In the genomic region with DNA sequence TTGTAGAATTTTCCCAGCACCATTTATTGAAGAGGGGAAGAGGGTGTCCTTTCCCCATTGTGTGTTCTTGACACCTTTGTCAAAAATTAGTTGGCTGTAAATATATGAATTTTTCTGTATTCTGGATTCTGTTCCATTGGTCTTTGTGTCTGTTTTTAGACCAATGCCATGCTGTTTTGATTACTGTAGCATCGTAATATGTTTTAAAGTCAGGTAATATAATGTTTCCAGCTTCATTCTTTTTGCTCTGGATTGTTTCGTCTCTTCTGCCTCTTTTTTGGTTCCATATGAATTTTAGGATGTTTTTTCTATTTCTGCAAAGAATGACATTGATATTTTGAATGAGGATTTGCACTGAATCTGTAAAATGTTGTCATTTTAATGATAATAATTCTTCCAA, we compare ENCODE assay signal across 21 cellular contexts.
DNase-seq lines count a peak whose midpoint lies in the region; ATAC-seq, FAIRE-seq and TF ChIP-seq lines count a peak whose summit lies in the region.
"Had no signal": no experiment of that assay in that cellular context is flagged by ENCODE, and none has a peak within 500 bp of the region (broad histone marks: within the 10 kb centered on the region; RNA-seq: fewer than 3 reads in every experiment).

No MANE protein-coding gene starts in this region.

- H3K4me3 ChIP-seq in HepG2 (replicated peaks in 1 of 3; ENCODE audit: insufficient read depth in 1 of 3, low read depth in 2 of 3, low read length in 3 of 3) (no peak overlapping the region), right lobe of liver (no peak overlapping the region), H1 (ENCODE audit: extremely low read depth in 1 of 4, insufficient read depth in 2 of 4, low read depth in 3 of 4, low read length in 4 of 4) (no peak overlapping the region), upper lobe of right lung (no peak overlapping the region)
- H3K4me3 ChIP-seq: BLaER1, GM23248 had no signal

- H3K27me3 ChIP-seq in HepG2 (ENCODE audit: control insufficient read depth in 1 of 2, insufficient read depth in 2 of 2, low read length in 2 of 2), result no peaks in the 10 kb centered on the region; a peak in 1 of 5 replicates
- H3K27me3 ChIP-seq in right lobe of liver, result no peaks in the 10 kb centered on the region
- no peaks in the 10 kb centered on the region for H3K27me3 ChIP-seq in H1 (replicated peaks in 1 of 4; ENCODE audit: control insufficient read depth in 3 of 4, extremely low read depth in 1 of 4, insufficient read depth in 3 of 4, low read length in 3 of 4)
- no peaks in the 10 kb centered on the region for H3K27me3 ChIP-seq in upper lobe of right lung
- H3K27me3 ChIP-seq: BLaER1 had no signal

- H3K79me2 ChIP-seq in HepG2 (ENCODE audit: insufficient read depth, low read length) (no peaks in the 10 kb centered on the region), H1 (ENCODE audit: control insufficient read depth in 1 of 2, insufficient read depth in 2 of 2, low read length in 2 of 2) (peaks cover 0 to 44% of the 10 kb centered on the region in 2 experiments; a peak in 2 of 4 replicates)

- H3K23me2 ChIP-seq in H1 (ENCODE audit: low read depth, low read length), result no peaks in the 10 kb centered on the region

- no peak overlapping the region for H3K56ac ChIP-seq in H1 (replicated peaks; ENCODE audit: insufficient read length, low read depth, low read length)

- H3K4me1 ChIP-seq in HepG2 (ENCODE audit: insufficient read depth, low read length) (no peaks in the 10 kb centered on the region), right lobe of liver (no peaks in the 10 kb centered on the region), H1 (replicated peaks in 1 of 4; ENCODE audit: control insufficient read depth in 3 of 4, insufficient read depth in 4 of 4, low read length in 3 of 4) (no peaks in the 10 kb centered on the region), upper lobe of right lung (no peaks in the 10 kb centered on the region)

- H2BK12ac ChIP-seq in H1 (ENCODE audit: low read depth, low read length), result no peak overlapping the region

- CTCF ChIA-PET in HepG2 (lab: Yijun Ruan, JAX; ENCODE audit: low intra/inter-chr PET ratio, low total read pairs) (no interaction called here), H1 (lab: Charles Lee; ENCODE audit: partially characterized antibody) (interaction anchor here (0.6 kb wide), 1 partner anchor 29 kb away, joined by 3 read pairs; no protein-coding TSS in a partner anchor)

- intact Hi-C loops in HepG2 (cut with micrococcal nuclease; ENCODE audit: unreplicated experiment), result no loop called here
- intact Hi-C loops in right lobe of liver (cut with DNase I), result no loop called here
- intact Hi-C loops in upper lobe of right lung (cut with DNase I), result no loop called here

- H2AK5ac ChIP-seq in H1 (ENCODE audit: low read depth, low read length), result no peak overlapping the region

- H3K4me2 ChIP-seq in HepG2 (ENCODE audit: low read depth, low read length) (no peak overlapping the region), H1 (ENCODE audit: insufficient read depth in 1 of 2, low read depth in 2 of 2, low read length in 2 of 2) (no peak overlapping the region)
- H3K4me2 ChIP-seq: BLaER1 had no signal

- H3K23ac ChIP-seq in H1 (ENCODE audit: insufficient read length), result no peak overlapping the region

- no peak overlapping the region for H4K8ac ChIP-seq in H1 (ENCODE audit: extremely low read depth, insufficient read depth, low read length)

- H3K18ac ChIP-seq in H1 (ENCODE audit: extremely low read depth, low read length), result no peak overlapping the region

- POLR2A ChIA-PET in HepG2 (lab: Yijun Ruan, JAX) (no interaction called here), H1 (lab: Charles Lee; ENCODE audit: partially characterized antibody) (no interaction called here)

- no peak for TF ChIP-seq POLR2A in HepG2 (IDR thresholded peaks at IDR 0.05; ENCODE audit: insufficient read depth in 1 of 2, low read depth in 2 of 2, low read length in 2 of 2)
- no peak for TF ChIP-seq POLR2A in right lobe of liver (IDR thresholded peaks at IDR 0.05)
- TF ChIP-seq POLR2A in H1 (IDR thresholded peaks at IDR 0.05; ENCODE audit: control extremely low read depth in 1 of 2, low read depth in 2 of 2, low read length in 2 of 2), result no peak

- peaks cover 13% of the 10 kb centered on the region for H3K9me3 ChIP-seq in HepG2 (ENCODE audit: low read length)
- peaks cover 0 to 5% (median 2%) of the 10 kb centered on the region in 4 donors for H3K9me3 ChIP-seq in right lobe of liver
- peaks cover 0 to 4% of the 10 kb centered on the region in 2 experiments; a peak in 1 of 4 replicates for H3K9me3 ChIP-seq in H1 (ENCODE audit: insufficient read depth in 2 of 2, low read depth in 1 of 2, low read length in 1 of 2)
- H3K9me3 ChIP-seq in upper lobe of right lung, result no peaks in the 10 kb centered on the region

- H2BK120ac ChIP-seq in H1 (replicated peaks; ENCODE audit: low read depth, low read length), result no peak overlapping the region

- H4K5ac ChIP-seq in H1 (ENCODE audit: insufficient read length, low read depth, low read length), result no peak overlapping the region

- H3K4ac ChIP-seq in H1 (replicated peaks; ENCODE audit: insufficient read length, low read depth, low read length), result no peak overlapping the region

- FAIRE-seq in HepG2 (lab: Jason Lieb, UNC), result no peak
- no peak for FAIRE-seq in H1 (lab: Jason Lieb, UNC)
- FAIRE-seq: A204.1, GM12891, GM19239 had no signal

- TF ChIP-seq EP300 in HepG2 (IDR thresholded peaks at IDR 0.05; ENCODE audit: low read depth in 2 of 2, low read length in 2 of 2) (no peak), HepG2 (CRISPR knock-in tag; IDR thresholded peaks at IDR 0.05; ENCODE audit: borderline replicate concordance) (no peak), H1 (IDR thresholded peaks at IDR 0.05; ENCODE audit: borderline replicate concordance in 1 of 2, low read depth in 2 of 2, low read length in 2 of 2) (no peak)

- H2AFZ ChIP-seq in HepG2 (ENCODE audit: low read length), result no peak overlapping the region
- H2AFZ ChIP-seq in H1 (ENCODE audit: low read length), result no peak overlapping the region
- H2AFZ ChIP-seq: GM23248 had no signal

- 94% methylated on average over 2 of the region's 2 CpGs for WGBS in HepG2 (ENCODE audit: low lambda C conversion rate)
- 100% methylated on average over 2 of the region's 2 CpGs for WGBS in right lobe of liver (ENCODE audit: insufficient coverage, low coverage, low lambda C conversion rate, missing lambda C conversion rate)
- 89% methylated on average over 2 of the region's 2 CpGs; no CpG with 5 or more reads in 1 of the 2 experiments for WGBS in H1 (ENCODE audit: extremely low coverage in 1 of 2, insufficient coverage in 1 of 2, insufficient read length in 1 of 2, insufficient replicate concordance in 2 of 2, low coverage in 1 of 2, low lambda C conversion rate in 2 of 2, missing lambda C conversion rate in 1 of 2), 2 experiments

- no peak for TF ChIP-seq CTCF in HepG2 (CRISPR knock-in tag; IDR thresholded peaks at IDR 0.05)
- TF ChIP-seq CTCF in right lobe of liver (IDR thresholded peaks at IDR 0.05), result no peak
- TF ChIP-seq CTCF in H1 (IDR thresholded peaks at IDR 0.05; ENCODE audit: control extremely low read depth in 1 of 3, insufficient read depth in 1 of 3, low read depth in 1 of 3, low read length in 3 of 3), result no peak
- no peak for TF ChIP-seq CTCF in upper lobe of right lung (IDR thresholded peaks at IDR 0.05)

- H3K36me3 ChIP-seq in HepG2 (replicated peaks in 1 of 2; ENCODE audit: control insufficient read depth in 1 of 2, insufficient read depth in 2 of 2, low read length in 2 of 2) (no peaks in the 10 kb centered on the region), right lobe of liver (no peaks in the 10 kb centered on the region), H1 (ENCODE audit: control insufficient read depth in 2 of 4, insufficient read depth in 4 of 4, low read length in 3 of 4) (no peaks in the 10 kb centered on the region), upper lobe of right lung (no peaks in the 10 kb centered on the region)
- H3K36me3 ChIP-seq: BLaER1 had no signal

- DNase-seq in HepG2 (ENCODE audit: low spot score), result no peak
- no peak for DNase-seq in right lobe of liver
- no peak for DNase-seq in H1 (ENCODE audit: low read depth in 1 of 2, low spot score in 2 of 2)
- no peak for DNase-seq in stimulated activated naive B cell treated with anti-CD40 and anti-IgM and Interleukin-4, amounts not matched to agents 10 μg/mL and 1 μg/mL and 100 μg/mL, for 72 hours
- no peak for DNase-seq in upper lobe of right lung
- no peak for DNase-seq in NCI-H2196 (lab: John Stamatoyannopoulos, UW; ENCODE audit: unreplicated experiment)
- DNase-seq: CD4-positive, alpha-beta T cell; CD8-positive, alpha-beta memory T cell; DMS 273 treated with DMSO at 0.1 percent for 48 hours; DMS79; EL; GDM1; GM23248; H9 had no signal

- no peak overlapping the region for H3K4me3 Mint-ChIP-seq in stimulated activated naive B cell treated with anti-CD40 and anti-IgM and Interleukin-4, amounts not matched to agents 10 μg/mL and 1 μg/mL and 100 μg/mL, for 72 hours
- H3K4me3 Mint-ChIP-seq: B cell; CD4-positive, alpha-beta T cell; CD8-positive, alpha-beta memory T cell; H9 had no signal

- H3K9ac ChIP-seq in HepG2 (ENCODE audit: insufficient read depth, low read depth, low read length) (no peak overlapping the region), H1 (replicated peaks in 1 of 4; ENCODE audit: extremely low read depth in 1 of 4, low read depth in 3 of 4, low read length in 3 of 4) (no peak overlapping the region)
- H3K9ac ChIP-seq: BLaER1, GM23248 had no signal

- ATAC-seq in HepG2 (no peak), right lobe of liver (no peak), upper lobe of right lung (no peak)
- ATAC-seq in stimulated activated naive B cell treated with anti-CD40 and anti-IgM and Interleukin-4, amounts not matched to agents 10 μg/mL and 1 μg/mL and 100 μg/mL, for 72 hours (replicated peaks), result no peak

- H3K27ac Mint-ChIP-seq in stimulated activated naive B cell treated with anti-CD40 and anti-IgM and Interleukin-4, amounts not matched to agents 10 μg/mL and 1 μg/mL and 100 μg/mL, for 72 hours, result peak overlapping the region; percentile 4
- H3K27ac Mint-ChIP-seq: B cell; CD4-positive, alpha-beta T cell; CD8-positive, alpha-beta memory T cell; H9 had no signal

- in situ Hi-C loops in HepG2 (cut with HindIII; ENCODE audit: extremely low pct_ligation_motif_present, low pct_unique_long_range_greater_than_20kb), result no loop called here

- peaks cover 32 to 70% of the 10 kb centered on the region in 2 donors for H3K4me1 Mint-ChIP-seq in stimulated activated naive B cell treated with anti-CD40 and anti-IgM and Interleukin-4, amounts not matched to agents 10 μg/mL and 1 μg/mL and 100 μg/mL, for 72 hours

- TF ChIP-seq RAD21 in HepG2 (CRISPR knock-in tag; IDR thresholded peaks at IDR 0.05), result no peak
- no peak for TF ChIP-seq RAD21 in H1 (IDR thresholded peaks at IDR 0.05 in 1 of 2, conservative IDR thresholded peaks at IDR 0.05 in 1 of 2; ENCODE audit: low read depth in 2 of 2, low read length in 2 of 2)

- H3K14ac ChIP-seq in H1 (ENCODE audit: insufficient read length), result no peak overlapping the region

- no peak overlapping the region for H4K91ac ChIP-seq in H1 (replicated peaks; ENCODE audit: insufficient read length, low read length)

- H3K79me1 ChIP-seq in H1 (ENCODE audit: low read depth, low read length), result no peaks in the 10 kb centered on the region; the same call in 1 of the 2 replicates

- H4K20me1 ChIP-seq in HepG2 (ENCODE audit: insufficient read depth, low read length), result no peaks in the 10 kb centered on the region
- peaks cover 0 to 4% of the 10 kb centered on the region in 2 experiments for H4K20me1 ChIP-seq in H1 (replicated peaks in 1 of 2; ENCODE audit: control insufficient read depth in 1 of 2, insufficient read depth in 2 of 2, low read length in 2 of 2)
- H4K20me1 ChIP-seq: BLaER1 had no signal

- H3K9me3 Mint-ChIP-seq in stimulated activated naive B cell treated with anti-CD40 and anti-IgM and Interleukin-4, amounts not matched to agents 10 μg/mL and 1 μg/mL and 100 μg/mL, for 72 hours, result peaks cover 12 to 18% of the 10 kb centered on the region in 2 donors

- H3K36me3 Mint-ChIP-seq in stimulated activated naive B cell treated with anti-CD40 and anti-IgM and Interleukin-4, amounts not matched to agents 10 μg/mL and 1 μg/mL and 100 μg/mL, for 72 hours, result peaks cover 65 to 78% of the 10 kb centered on the region in 2 donors

- H3K27me3 Mint-ChIP-seq in stimulated activated naive B cell treated with anti-CD40 and anti-IgM and Interleukin-4, amounts not matched to agents 10 μg/mL and 1 μg/mL and 100 μg/mL, for 72 hours, result no peaks in the 10 kb centered on the region
- H3K27me3 Mint-ChIP-seq: B cell; CD4-positive, alpha-beta T cell; CD8-positive, alpha-beta memory T cell had no signal

- no peak overlapping the region for H3K27ac ChIP-seq in HepG2 (ENCODE audit: extremely low read length, insufficient read depth, low read length)
- H3K27ac ChIP-seq in right lobe of liver, result no peak overlapping the region
- H3K27ac ChIP-seq in H1 (ENCODE audit: low read depth, low read length), result no peak overlapping the region
- no peak overlapping the region for H3K27ac ChIP-seq in upper lobe of right lung
- H3K27ac ChIP-seq: 22Rv1, BLaER1, C4-2B, GM23248 had no signal

- no TSS peak for BruUV-seq in HepG2 (replicated peaks; lab: Mats Ljungman, UMichigan)

- no peak overlapping the region for H2BK20ac ChIP-seq in H1 (ENCODE audit: low read length)

- no peak overlapping the region for H2BK15ac ChIP-seq in H1 (ENCODE audit: low read length)

- H2BK5ac ChIP-seq in H1 (ENCODE audit: low read depth, low read length), result no peak overlapping the region

Comparison
In these comparisons a context has a peak if more than half of its experiments do, and no peak if none do; other contexts are left out.
1. Of the 41 proteins assayed by ChIP-seq in both HepG2 and H1: peak only in HepG2: none; only in H1: KDM1A; in both: none; in neither: 40.